ENCODE assay signal across 15 cellular contexts in the genomic region with DNA sequence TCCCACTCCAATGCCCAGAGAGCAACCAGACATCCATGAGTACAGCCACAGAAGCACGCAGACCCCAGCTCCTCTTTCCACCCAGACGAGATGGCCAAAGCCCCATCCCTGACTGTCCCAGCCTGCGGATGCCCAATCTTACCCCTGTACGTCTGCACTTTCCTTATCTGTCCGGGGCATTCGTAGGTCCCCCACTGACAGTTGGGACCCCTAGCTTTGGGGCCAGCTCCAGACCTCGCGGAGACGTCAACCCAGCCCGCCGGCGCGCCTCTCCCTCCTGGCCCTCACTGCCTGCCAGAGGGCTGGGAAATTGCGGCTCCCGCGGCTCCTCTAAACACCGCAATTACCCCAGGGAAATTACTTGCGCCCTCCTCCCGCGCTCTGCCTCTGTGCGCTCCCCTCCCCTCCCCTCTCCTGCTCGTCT. TPM values are rescaled to one million over a fixed set of nuclear protein-coding genes. Genes with fewer than 3 reads are reported as not detected.
A peak's percentile ranks its signal among the peaks of the same experiment; 100 is the strongest.
DNase-seq lines count a peak whose midpoint lies in the region; ATAC-seq and TF ChIP-seq lines count a peak whose summit lies in the region.
"Had no signal": no experiment of that assay in that cellular context is flagged by ENCODE, and none has a peak within 500 bp of the region (broad histone marks: within the 10 kb centered on the region; RNA-seq: fewer than 3 reads in every experiment).

No MANE protein-coding gene starts in this region.

- DNase-seq in NCI-H2081 (lab: John Stamatoyannopoulos, UW) (peak; percentile 4 to 44), NCI-H2081 treated with DMSO at 0.1 percent for 48 hours (lab: John Stamatoyannopoulos, UW) (no peak), H7 (no peak), neural progenitor cell (ENCODE audit: low spot score) (no peak), hepatic stellate cell (ENCODE audit: low spot score) (no peak), NCI-H1417 treated with DMSO at 0.1 percent for 48 hours (lab: John Stamatoyannopoulos, UW) (no peak)
- no peak for DNase-seq in effector memory CD8-positive, alpha-beta T cell
- DNase-seq: activated CD8-positive, alpha-beta T cell treated with anti-CD3 and anti-CD28 coated beads, Interleukin-2, amount 10 ng/mL, durations not matched to agents 7 days and 5 days; IMR-90 had no signal

- no peaks in the 10 kb centered on the region for H3K9me3 ChIP-seq in neural progenitor cell (ENCODE audit: low read depth)
- H3K9me3 ChIP-seq: neutrophil had no signal

- H3K9ac ChIP-seq in neural progenitor cell: no peak overlapping the region

- H3K36me3 Mint-ChIP-seq in effector memory CD8-positive, alpha-beta T cell (ENCODE audit: insufficient read depth): no peaks in the 10 kb centered on the region
- no peaks in the 10 kb centered on the region for H3K36me3 Mint-ChIP-seq in neural progenitor cell

- H3K4me2 ChIP-seq in neural progenitor cell: peak overlapping the region; percentile 92

- H3K4me1 Mint-ChIP-seq in effector memory CD8-positive, alpha-beta T cell (ENCODE audit: low read depth in 2 of 2): peaks cover 5 to 11% of the 10 kb centered on the region in 2 donors
- H3K4me1 Mint-ChIP-seq in neural progenitor cell: peaks cover 18% of the 10 kb centered on the region

- H3K4me1 ChIP-seq in neural progenitor cell: peaks cover 34% of the 10 kb centered on the region

- no peak for ATAC-seq in effector memory CD8-positive, alpha-beta T cell (replicated peaks)
- ATAC-seq in HG02763 (IDR thresholded peaks at IDR 0.05; ENCODE audit: unreplicated experiment): no peak
- ATAC-seq: activated CD8-positive, alpha-beta T cell treated with anti-CD3 and anti-CD28 coated beads, Interleukin-2, amount 10 ng/mL, durations not matched to agents 7 days and 5 days; esophagus mucosa; left lobe of liver had no signal

- H3F3A ChIP-seq in neural progenitor cell (ENCODE audit: low read depth): peaks cover 18% of the 10 kb centered on the region

- H3K27ac Mint-ChIP-seq in effector memory CD8-positive, alpha-beta T cell: no peak overlapping the region
- H3K27ac Mint-ChIP-seq in neural progenitor cell: no peak overlapping the region
- H3K27ac Mint-ChIP-seq: activated CD8-positive, alpha-beta T cell treated with anti-CD3 and anti-CD28 coated beads, Interleukin-2, amount 10 ng/mL, durations not matched to agents 7 days and 5 days had no signal

- no peaks in the 10 kb centered on the region for H3K9me3 Mint-ChIP-seq in effector memory CD8-positive, alpha-beta T cell
- H3K9me3 Mint-ChIP-seq in neural progenitor cell: peaks cover 2% of the 10 kb centered on the region

- H3K4me3 ChIP-seq in H7 (ENCODE audit: insufficient read depth, low read depth, low read length) (peak overlapping the region; percentile 39), neural progenitor cell (peak overlapping the region; percentile 30)

- no peak overlapping the region for H3K27ac ChIP-seq in neural progenitor cell
- H3K27ac ChIP-seq: neutrophil had no signal

- H3K27me3 ChIP-seq in H7 (ENCODE audit: control insufficient read depth, insufficient read depth, low read length) (peaks cover 52% of the 10 kb centered on the region), neural progenitor cell (peaks cover 87% of the 10 kb centered on the region)

- peaks cover 43% of the 10 kb centered on the region for H4K20me1 ChIP-seq in neural progenitor cell (ENCODE audit: low read depth)

- peaks cover 35 to 79% of the 10 kb centered on the region in 2 donors for H3K27me3 Mint-ChIP-seq in effector memory CD8-positive, alpha-beta T cell
- peaks cover 55% of the 10 kb centered on the region for H3K27me3 Mint-ChIP-seq in neural progenitor cell (ENCODE audit: insufficient read depth, low read depth)

- TF ChIP-seq CTCF in neural progenitor cell (IDR thresholded peaks at IDR 0.05): no peak

- H3K36me3 ChIP-seq in H7 (replicated peaks; ENCODE audit: control insufficient read depth, insufficient read depth, low read length) (no peaks in the 10 kb centered on the region), neural progenitor cell (no peaks in the 10 kb centered on the region)
- H3K36me3 ChIP-seq: neutrophil had no signal

- H3K79me2 ChIP-seq in neural progenitor cell (ENCODE audit: low read depth): no peaks in the 10 kb centered on the region

- peak overlapping the region; percentile 57 for H2AFZ ChIP-seq in neural progenitor cell (replicated peaks)

- peak overlapping the region; percentile 31 to 42 for H3K4me3 Mint-ChIP-seq in effector memory CD8-positive, alpha-beta T cell
- peak overlapping the region; percentile 62 for H3K4me3 Mint-ChIP-seq in neural progenitor cell
- H3K4me3 Mint-ChIP-seq: activated CD8-positive, alpha-beta T cell treated with anti-CD3 and anti-CD28 coated beads, Interleukin-2, amount 10 ng/mL, durations not matched to agents 7 days and 5 days had no signal

RNA-seq across cellular contexts. Expression of gene ECEL1, which starts 2.3 kb away (rescaled TPM):
- 12.5 and 17.2 TPM in 2 replicates for total RNA-seq in H7 (2014; rRNA removed; shearing (Covaris generic))
- total RNA-seq in neural progenitor cell (ENCODE audit: low replicate concordance): 0.84 and 3.8 TPM in 2 replicates
- total RNA-seq: activated CD8-positive, alpha-beta T cell treated with anti-CD3 and anti-CD28 coated beads, Interleukin-2, amount 10 ng/mL, durations not matched to agents 7 days and 5 days; esophagus mucosa; IMR-90; RPMI7951 had no signal

RNA-seq across cellular contexts. Expression of gene ALPI, which starts 29.4 kb away (rescaled TPM):
- 0.10 TPM in 1 of 2 replicates, not detected in the other for total RNA-seq in H7 (2014; rRNA removed; shearing (Covaris generic))
- not detected in 2 replicates for total RNA-seq in neural progenitor cell (ENCODE audit: low replicate concordance)
- total RNA-seq: activated CD8-positive, alpha-beta T cell treated with anti-CD3 and anti-CD28 coated beads, Interleukin-2, amount 10 ng/mL, durations not matched to agents 7 days and 5 days; esophagus mucosa; IMR-90; left lobe of liver; RPMI7951; skeletal muscle tissue had no signal

RNA-seq across cellular contexts. Expression of gene PRSS56, which starts 34.8 kb away (rescaled TPM):
- total RNA-seq in H7 (2014; rRNA removed; shearing (Covaris generic)): not detected in 2 replicates
- not detected in 2 replicates for total RNA-seq in neural progenitor cell (ENCODE audit: low replicate concordance)
- total RNA-seq: activated CD8-positive, alpha-beta T cell treated with anti-CD3 and anti-CD28 coated beads, Interleukin-2, amount 10 ng/mL, durations not matched to agents 7 days and 5 days; esophagus mucosa; IMR-90; left lobe of liver; RPMI7951 had no signal

RNA-seq across cellular contexts. Expression of gene CHRND, which starts 40.6 kb away (rescaled TPM):
- not detected in 2 replicates for total RNA-seq in H7 (2014; rRNA removed; shearing (Covaris generic))
- 0.19 TPM in 1 of 2 replicates, not detected in the other for total RNA-seq in neural progenitor cell (ENCODE audit: low replicate concordance)
- total RNA-seq: activated CD8-positive, alpha-beta T cell treated with anti-CD3 and anti-CD28 coated beads, Interleukin-2, amount 10 ng/mL, durations not matched to agents 7 days and 5 days; esophagus mucosa; IMR-90; left lobe of liver; RPMI7951 had no signal

RNA-seq across cellular contexts. Expression of gene CHRNG, which starts 54.1 kb away (rescaled TPM):
- not detected in 2 replicates for total RNA-seq in H7 (2014; rRNA removed; shearing (Covaris generic))
- total RNA-seq in neural progenitor cell (ENCODE audit: low replicate concordance): not detected in 2 replicates
- total RNA-seq: activated CD8-positive, alpha-beta T cell treated with anti-CD3 and anti-CD28 coated beads, Interleukin-2, amount 10 ng/mL, durations not matched to agents 7 days and 5 days; esophagus mucosa; IMR-90; left lobe of liver; RPMI7951 had no signal

Comparison
In these comparisons a context has a peak if more than half of its experiments do, and no peak if none do; other contexts are left out.
1. DNase-seq: peak in NCI-H2081 (2 of 2); none in NCI-H2081 treated with DMSO at 0.1 percent for 48 hours (single experiment), H7 (single experiment), effector memory CD8-positive, alpha-beta T cell (0 of 3), neural progenitor cell (single experiment), hepatic stellate cell (single experiment) and NCI-H1417 treated with DMSO at 0.1 percent for 48 hours (single experiment).